ENCODE assay signal across 1 cellular context in the genomic region with DNA sequence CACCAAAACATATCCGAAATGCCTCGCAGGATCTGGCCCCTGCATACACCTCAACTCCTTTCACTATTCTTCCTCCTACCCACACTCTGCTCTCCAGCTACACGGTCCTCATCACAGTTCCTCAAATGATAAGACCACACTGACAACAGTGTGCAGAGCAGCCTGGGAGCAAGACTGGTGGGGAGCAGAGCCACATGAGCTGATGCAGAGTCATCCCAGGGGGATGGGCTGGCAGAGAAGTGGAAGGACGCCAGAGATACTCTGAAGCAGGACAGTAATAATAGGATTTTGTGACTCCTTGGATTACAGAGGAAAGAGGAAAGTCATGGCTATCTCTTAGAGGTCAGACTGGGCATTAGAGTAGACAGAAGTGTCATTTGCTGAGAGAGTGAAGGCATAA.
TF ChIP-seq lines count a peak whose summit lies in the region.

No MANE protein-coding gene starts in this region.

TF ChIP-seq in K562, 482 proteins besides CTCF, POLR2A, EP300 and RAD21 (continued from another document):
- TF ChIP-seq, protein P1, sequence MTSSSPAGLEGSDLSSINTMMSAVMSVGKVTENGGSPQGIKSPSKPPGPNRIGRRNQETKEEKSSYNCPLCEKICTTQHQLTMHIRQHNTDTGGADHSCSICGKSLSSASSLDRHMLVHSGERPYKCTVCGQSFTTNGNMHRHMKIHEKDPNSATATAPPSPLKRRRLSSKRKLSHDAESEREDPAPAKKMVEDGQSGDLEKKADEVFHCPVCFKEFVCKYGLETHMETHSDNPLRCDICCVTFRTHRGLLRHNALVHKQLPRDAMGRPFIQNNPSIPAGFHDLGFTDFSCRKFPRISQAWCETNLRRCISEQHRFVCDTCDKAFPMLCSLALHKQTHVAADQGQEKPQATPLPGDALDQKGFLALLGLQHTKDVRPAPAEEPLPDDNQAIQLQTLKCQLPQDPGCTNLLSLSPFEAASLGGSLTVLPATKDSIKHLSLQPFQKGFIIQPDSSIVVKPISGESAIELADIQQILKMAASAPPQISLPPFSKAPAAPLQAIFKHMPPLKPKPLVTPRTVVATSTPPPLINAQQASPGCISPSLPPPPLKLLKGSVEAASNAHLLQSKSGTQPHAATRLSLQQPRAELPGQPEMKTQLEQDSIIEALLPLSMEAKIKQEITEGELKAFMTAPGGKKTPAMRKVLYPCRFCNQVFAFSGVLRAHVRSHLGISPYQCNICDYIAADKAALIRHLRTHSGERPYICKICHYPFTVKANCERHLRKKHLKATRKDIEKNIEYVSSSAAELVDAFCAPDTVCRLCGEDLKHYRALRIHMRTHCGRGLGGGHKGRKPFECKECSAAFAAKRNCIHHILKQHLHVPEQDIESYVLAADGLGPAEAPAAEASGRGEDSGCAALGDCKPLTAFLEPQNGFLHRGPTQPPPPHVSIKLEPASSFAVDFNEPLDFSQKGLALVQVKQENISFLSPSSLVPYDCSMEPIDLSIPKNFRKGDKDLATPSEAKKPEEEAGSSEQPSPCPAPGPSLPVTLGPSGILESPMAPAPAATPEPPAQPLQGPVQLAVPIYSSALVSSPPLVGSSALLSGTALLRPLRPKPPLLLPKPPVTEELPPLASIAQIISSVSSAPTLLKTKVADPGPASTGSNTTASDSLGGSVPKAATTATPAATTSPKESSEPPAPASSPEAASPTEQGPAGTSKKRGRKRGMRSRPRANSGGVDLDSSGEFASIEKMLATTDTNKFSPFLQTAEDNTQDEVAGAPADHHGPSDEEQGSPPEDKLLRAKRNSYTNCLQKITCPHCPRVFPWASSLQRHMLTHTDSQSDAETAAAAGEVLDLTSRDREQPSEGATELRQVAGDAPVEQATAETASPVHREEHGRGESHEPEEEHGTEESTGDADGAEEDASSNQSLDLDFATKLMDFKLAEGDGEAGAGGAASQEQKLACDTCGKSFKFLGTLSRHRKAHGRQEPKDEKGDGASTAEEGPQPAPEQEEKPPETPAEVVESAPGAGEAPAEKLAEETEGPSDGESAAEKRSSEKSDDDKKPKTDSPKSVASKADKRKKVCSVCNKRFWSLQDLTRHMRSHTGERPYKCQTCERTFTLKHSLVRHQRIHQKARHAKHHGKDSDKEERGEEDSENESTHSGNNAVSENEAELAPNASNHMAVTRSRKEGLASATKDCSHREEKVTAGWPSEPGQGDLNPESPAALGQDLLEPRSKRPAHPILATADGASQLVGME (CRISPR knock-in tag; IDR thresholded peaks at IDR 0.05), result 0 out of 2 replicates have a peak, but pooled peaks have one; percentile 54
- 0 out of 2 replicates have a peak, but pooled peaks have one; percentile 29 for TF ChIP-seq SMAD4 (CRISPR knock-in tag; conservative IDR thresholded peaks at IDR 0.05)
- TF ChIP-seq CTBP1 (IDR thresholded peaks at IDR 0.05; ENCODE audit: borderline replicate concordance), result peak; percentile 60; the same call in 1 of the 2 replicates
- TF ChIP-seq DMBX1 (CRISPR knock-in tag; IDR thresholded peaks at IDR 0.05; ENCODE audit: borderline replicate concordance), result peak; percentile 72
- 0 out of 4 replicates have a peak, but pooled peaks of 1 of the 2 experiments have one; percentile 34 for TF ChIP-seq TEAD1 (CRISPR knock-in tag; IDR thresholded peaks at IDR 0.05)
- TF ChIP-seq ZNF239 (CRISPR knock-in tag; IDR thresholded peaks at IDR 0.05), result 0 out of 2 replicates have a peak, but pooled peaks have one; percentile 31
- 0 out of 2 replicates have a peak, but pooled peaks have one; percentile 21 for TF ChIP-seq HDAC2 (IDR thresholded peaks at IDR 0.05)
- TF ChIP-seq TAF7 (tag; IDR thresholded peaks at IDR 0.05), result peak; percentile 44; the same call in 1 of the 2 replicates
- TF ChIP-seq CXXC5 (CRISPR knock-in tag; IDR thresholded peaks at IDR 0.05), result peak; percentile 61
- TF ChIP-seq SMARCE1 (IDR thresholded peaks at IDR 0.05), result peak; percentile 35; the same call in 1 of the 2 replicates
